11 cellular contexts compared by ENCODE assay signal in the genomic region with DNA sequence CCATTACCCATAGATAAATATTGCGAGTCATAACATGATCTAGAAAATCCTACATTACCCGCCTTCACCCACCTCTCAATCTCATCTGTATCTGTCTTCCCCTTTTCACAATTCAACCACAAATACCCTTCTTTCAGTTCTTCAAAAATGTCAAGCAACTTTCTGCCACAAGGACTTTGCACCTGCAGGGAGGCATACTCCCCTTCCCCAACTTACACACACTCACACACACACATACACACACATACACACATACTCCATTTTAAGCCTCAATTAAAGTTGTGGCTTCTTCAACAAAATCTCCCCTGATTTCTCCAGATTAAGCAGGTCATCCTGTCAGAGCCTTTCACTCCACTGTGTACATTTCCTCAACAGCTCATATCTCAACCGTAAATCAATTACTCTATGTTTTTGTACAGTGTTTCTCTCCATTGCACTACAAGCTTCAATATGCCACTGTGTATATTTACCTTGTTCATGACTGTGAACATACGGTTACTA. TPM values are rescaled to one million over a fixed set of nuclear protein-coding genes. Genes with fewer than 3 reads are reported as not detected.
A peak's percentile ranks its signal among the peaks of the same experiment; 100 is the strongest.
DNase-seq lines count a peak whose midpoint lies in the region; ATAC-seq and TF ChIP-seq lines count a peak whose summit lies in the region.
"Had no signal": no experiment of that assay in that cellular context is flagged by ENCODE, and none has a peak within 500 bp of the region (broad histone marks: within the 10 kb centered on the region; RNA-seq: fewer than 3 reads in every experiment).

No MANE protein-coding gene starts in this region.

- no peak overlapping the region for H3K4me3 Mint-ChIP-seq in MCF 10A (ENCODE audit: unreplicated experiment)
- H3K4me3 Mint-ChIP-seq: activated naive CD8-positive, alpha-beta T cell treated with anti-CD3 and anti-CD28 coated beads, Interleukin-2, amount 10 ng/mL, durations not matched to agents 7 days and 5 days had no signal

- POLR2A ChIA-PET in HEK293 (lab: Yijun Ruan, JAX) = no interaction called here
- POLR2A ChIA-PET in MCF 10A (lab: Yijun Ruan, JAX) = interaction anchor here (0.5 kb wide), 1 partner anchor 161 kb away, joined by 3 read pairs; no protein-coding TSS in a partner anchor

- H3K4me1 Mint-ChIP-seq in MCF 10A (ENCODE audit: insufficient read depth, unreplicated experiment) = no peaks in the 10 kb centered on the region
- H3K4me1 Mint-ChIP-seq: activated naive CD8-positive, alpha-beta T cell treated with anti-CD3 and anti-CD28 coated beads, Interleukin-2, amount 10 ng/mL, durations not matched to agents 7 days and 5 days had no signal

- no peaks in the 10 kb centered on the region for H3K36me3 Mint-ChIP-seq in MCF 10A (ENCODE audit: insufficient read depth, unreplicated experiment)
- H3K36me3 Mint-ChIP-seq: activated naive CD8-positive, alpha-beta T cell treated with anti-CD3 and anti-CD28 coated beads, Interleukin-2, amount 10 ng/mL, durations not matched to agents 7 days and 5 days had no signal

- no peaks in the 10 kb centered on the region for H3K9me3 Mint-ChIP-seq in MCF 10A (ENCODE audit: unreplicated experiment)

- H3K27ac Mint-ChIP-seq in MCF 10A (ENCODE audit: low read depth, unreplicated experiment) = no peak overlapping the region
- H3K27ac Mint-ChIP-seq: activated naive CD8-positive, alpha-beta T cell treated with anti-CD3 and anti-CD28 coated beads, Interleukin-2, amount 10 ng/mL, durations not matched to agents 7 days and 5 days had no signal

- no peak overlapping the region for H3K27ac ChIP-seq in HEK293 (ENCODE audit: extremely low read depth, low read depth, low read length)

- no peaks in the 10 kb centered on the region for H3K4me1 ChIP-seq in HEK293 (ENCODE audit: control insufficient read depth, insufficient read depth, low read length)

- CTCF ChIA-PET in HEK293 (lab: Yijun Ruan, JAX) = no interaction called here
- CTCF ChIA-PET in MCF 10A (lab: Yijun Ruan, JAX) = no interaction called here

- no peak for DNase-seq in left colon
- DNase-seq in NCI-H1105 (lab: John Stamatoyannopoulos, UW) = no peak
- no peak for DNase-seq in amniotic stem cell (lab: John Stamatoyannopoulos, UW)
- no peak for DNase-seq in SHP77 (lab: John Stamatoyannopoulos, UW)
- DNase-seq in MCF 10A (ENCODE audit: unreplicated experiment) = no peak
- DNase-seq: activated naive CD8-positive, alpha-beta T cell treated with anti-CD3 and anti-CD28 coated beads, Interleukin-2, amount 10 ng/mL, durations not matched to agents 7 days and 5 days; Kasumi-1 had no signal

- H3K36me3 ChIP-seq in HEK293 (ENCODE audit: control insufficient read depth in 2 of 2, insufficient read depth in 1 of 2, low read length in 2 of 2) = no peaks in the 10 kb centered on the region

- no TSS peak for BruUV-seq in MCF 10A (replicated peaks; lab: Mats Ljungman, UMichigan)

- no peaks in the 10 kb centered on the region for H3K9me3 ChIP-seq in HEK293 (ENCODE audit: control insufficient read depth, insufficient read depth, low read depth, low read length)

- H3K4me3 ChIP-seq in HEK293 (ENCODE audit: low read depth, low read length) = no peak overlapping the region

- ATAC-seq in GM18870 (IDR thresholded peaks at IDR 0.05; ENCODE audit: unreplicated experiment) (peak; percentile 91), HG03521 (IDR thresholded peaks at IDR 0.05; ENCODE audit: unreplicated experiment) (peak; percentile 79), left colon (peak; percentile 34)

- TF ChIP-seq CTCF in HEK293 (tag by site-specific recombination; IDR thresholded peaks at IDR 0.05) (no peak), MCF 10A (IDR thresholded peaks at IDR 0.05; ENCODE audit: unreplicated experiment) (no peak)

- intact Hi-C loops in left colon (cut with DNase I, micrococcal nuclease) (no loop called here), MCF 10A (cut with micrococcal nuclease) (no loop called here)

- H3K27me3 Mint-ChIP-seq in MCF 10A (ENCODE audit: insufficient read depth, unreplicated experiment) = no peaks in the 10 kb centered on the region
- H3K27me3 Mint-ChIP-seq: activated naive CD8-positive, alpha-beta T cell treated with anti-CD3 and anti-CD28 coated beads, Interleukin-2, amount 10 ng/mL, durations not matched to agents 7 days and 5 days had no signal

TF ChIP-seq in HEK293, 187 proteins besides CTCF, POLR2A, EP300 and RAD21:
- TF ChIP-seq TRIM28 (IDR thresholded peaks at IDR 0.05; ENCODE audit: borderline replicate concordance, low read length) (0 out of 2 replicates have a peak, but pooled peaks have one; percentile 21), ZSCAN4 (tag by site-specific recombination; IDR thresholded peaks at IDR 0.05) (peak; percentile 47), ZSCAN5A (tag by site-specific recombination; IDR thresholded peaks at IDR 0.05) (no peak)
TF ChIP-seq in HEK293: peak in this region for 2.

RNA-seq across cellular contexts. Expression of gene CCDC50, which starts 33.1 kb away (rescaled TPM):
- total RNA-seq in left colon (10 to 100 TPM; 46.5 to 53.7 TPM), MCF 10A (2022) (100 and 115 TPM in 2 replicates)

RNA-seq across cellular contexts. Expression of gene UTS2B, which starts 34.2 kb away (rescaled TPM):
- total RNA-seq in left colon = not detected
- total RNA-seq in MCF 10A (2022) = 0.26 TPM in 1 of 2 replicates, not detected in the other
- total RNA-seq: activated naive CD8-positive, alpha-beta T cell treated with anti-CD3 and anti-CD28 coated beads, Interleukin-2, amount 10 ng/mL, durations not matched to agents 7 days and 5 days; T-helper 1 cell treated with Interleukin-12 subunit alpha and Interleukin-12 subunit beta and Interleukin-4 antibody, amounts not matched to agents 30 ng/mL and 1 ng/mL, for 36 hours had no signal

Comparison
In these comparisons a context has a peak if more than half of its experiments do, and no peak if none do; other contexts are left out.
1. ATAC-seq: peak in every context shown above with its lines; median percentile 91 in GM18870; 79 in HG03521; 34 in left colon.